Comparison of ENCODE assay signal across 8 cellular contexts in the genomic region with DNA sequence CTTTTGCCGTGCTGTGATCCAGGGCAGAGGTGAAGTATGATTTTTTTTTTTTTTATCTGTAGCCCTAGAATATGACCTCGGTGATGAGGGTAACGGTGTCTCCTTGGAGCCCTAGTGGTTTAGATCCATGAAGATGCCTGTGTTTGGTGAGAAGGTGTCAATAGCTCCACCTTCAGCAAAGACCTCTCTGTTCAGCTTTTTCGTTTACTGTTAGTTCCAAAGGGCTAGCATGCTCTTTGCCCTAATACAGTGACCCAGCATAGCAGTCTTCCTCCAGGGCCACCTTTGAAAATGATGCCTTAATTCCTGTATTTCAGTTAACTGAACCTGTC. TPM values are rescaled to one million over a fixed set of nuclear protein-coding genes. Genes with fewer than 3 reads are reported as not detected.
DNase-seq lines count a peak whose midpoint lies in the region; ATAC-seq and TF ChIP-seq lines count a peak whose summit lies in the region.

No MANE protein-coding gene starts in this region.

- H3K4me3 ChIP-seq in cardiac fibroblast (replicated peaks in 1 of 2; ENCODE audit: low read depth in 2 of 2, low read length in 2 of 2) = peak overlapping the region; percentile 76 to 84
- peak overlapping the region; percentile 76 for H3K4me3 ChIP-seq in mononuclear cell (ENCODE audit: low read length)

- ATAC-seq in HG03280 (IDR thresholded peaks at IDR 0.05; ENCODE audit: unreplicated experiment) (no peak), HG02623 (IDR thresholded peaks at IDR 0.05; ENCODE audit: unreplicated experiment) (no peak)

- no peak for TF ChIP-seq CTCF in cardiac fibroblast (IDR thresholded peaks at IDR 0.05; ENCODE audit: low read depth, low read length)

- H3K4me1 ChIP-seq in mononuclear cell (ENCODE audit: insufficient read depth, low read length) = peaks cover 28% of the 10 kb centered on the region

- H3K9me3 ChIP-seq in mononuclear cell (ENCODE audit: low read depth, low read length) = no peaks in the 10 kb centered on the region

- DNase-seq in NCI-H146 (lab: John Stamatoyannopoulos, UW) = peak; percentile 31
- DNase-seq in NCI-H146 treated with DMSO at 0.1 percent for 48 hours (lab: John Stamatoyannopoulos, UW; ENCODE audit: unreplicated experiment) = no peak
- DNase-seq in LoVo (ENCODE audit: low spot score) = peak; percentile 36
- no peak for DNase-seq in cardiac fibroblast (ENCODE audit: low read depth in 2 of 2)
- DNase-seq in stimulated activated CD4-positive, alpha-beta T cell treated with anti-CD3 and anti-CD28 coated beads, Interleukin-2, amount 100 ng/mL, for 24 hours = no peak

- no peaks in the 10 kb centered on the region for H3K27me3 ChIP-seq in mononuclear cell (ENCODE audit: insufficient read depth, low read length)

RNA-seq across cellular contexts. Expression of gene MRPS16, which starts 0.7 kb away (rescaled TPM):
- 27.2 TPM for total RNA-seq in mononuclear cell

RNA-seq across cellular contexts. Expression of gene DNAJC9, which starts 6.1 kb away (rescaled TPM):
- total RNA-seq in mononuclear cell = 15.5 TPM

Comparison
In these comparisons a context has a peak if more than half of its experiments do, and no peak if none do; other contexts are left out.
1. DNase-seq: peak in NCI-H146 (single experiment) and LoVo (single experiment); none in NCI-H146 treated with DMSO at 0.1 percent for 48 hours (single experiment), cardiac fibroblast (0 of 2) and stimulated activated CD4-positive, alpha-beta T cell treated with anti-CD3 and anti-CD28 coated beads, Interleukin-2, amount 100 ng/mL, for 24 hours (0 of 2).